Comparison of ENCODE assay signal across 40 cellular contexts in genomic region chr4:172845281-172845680, GRCh38.
"Had no signal": no experiment of that assay in that cellular context is flagged by ENCODE, and none has a peak within 500 bp of the region (broad histone marks: within the 10 kb centered on the region; RNA-seq: fewer than 3 reads in every experiment).

No MANE protein-coding gene starts in this region.

- H3K9me3 ChIP-seq: ascending aorta had no signal

- H3K4me3 ChIP-seq: ascending aorta, cardiac muscle cell had no signal

- ATAC-seq: activated CD4-positive, alpha-beta T cell treated with anti-CD3 and anti-CD28 coated beads for 36 hours; activated CD4-positive, CD25-positive, alpha-beta regulatory T cell treated with anti-CD3 and anti-CD28 coated beads, Interleukin-2, amount 50 U/mL, for 24 hours; activated CD8-positive, alpha-beta memory T cell treated with anti-CD3 and anti-CD28 coated beads, Interleukin-2, amount 10 ng/mL, durations not matched to agents 7 days and 5 days; activated CD8-positive, alpha-beta T cell treated with anti-CD3 and anti-CD28 coated beads, Interleukin-2, amount 10 ng/mL, durations not matched to agents 7 days and 5 days; activated naive CD8-positive, alpha-beta T cell treated with anti-CD3 and anti-CD28 coated beads, Interleukin-2, amount 50 U/mL, for 24 hours; activated T-helper 17 cell treated with anti-CD3 and anti-CD28 coated beads, Interleukin-2, amount 50 U/mL, for 72 hours; WTC11 had no signal

- H3K36me3 ChIP-seq: ascending aorta, cardiac muscle cell, WERI-Rb-1 had no signal

- H3K27me3 Mint-ChIP-seq: activated CD4-positive, alpha-beta memory T cell treated with anti-CD3 and anti-CD28 coated beads, Interleukin-2, amount 10 ng/mL, durations not matched to agents 7 days and 5 days; activated CD4-positive, alpha-beta T cell treated with anti-CD3 and anti-CD28 coated beads, Interleukin-2, amount 10 ng/mL, durations not matched to agents 7 days and 5 days; activated CD8-positive, alpha-beta memory T cell treated with anti-CD3 and anti-CD28 coated beads, Interleukin-2, amount 10 ng/mL, durations not matched to agents 7 days and 5 days; activated naive CD8-positive, alpha-beta T cell; activated naive CD8-positive, alpha-beta T cell treated with anti-CD3 and anti-CD28 coated beads, Interleukin-2, amount 10 ng/mL, durations not matched to agents 7 days and 5 days; activated naive CD8-positive, alpha-beta T cell treated with anti-CD3 and anti-CD28 coated beads, Interleukin-2, amount 50 U/mL, for 24 hours; activated T-cell treated with anti-CD3 and anti-CD28 coated beads, Interleukin-2, amount 50 U/mL, for 24 hours; activated T-helper 17 cell treated with anti-CD3 and anti-CD28 coated beads, Interleukin-2, amount 50 U/mL, for 72 hours; brain; central memory CD8-positive, alpha-beta T cell had no signal

- H3K4me3 Mint-ChIP-seq: activated CD4-positive, alpha-beta memory T cell treated with anti-CD3 and anti-CD28 coated beads, Interleukin-2, amount 10 ng/mL, durations not matched to agents 7 days and 5 days; activated CD4-positive, alpha-beta T cell treated with anti-CD3 and anti-CD28 coated beads for 36 hours; activated CD4-positive, alpha-beta T cell treated with anti-CD3 and anti-CD28 coated beads, Interleukin-2, amount 10 ng/mL, durations not matched to agents 7 days and 5 days; activated CD8-positive, alpha-beta memory T cell treated with anti-CD3 and anti-CD28 coated beads, Interleukin-2, amount 10 ng/mL, durations not matched to agents 7 days and 5 days; activated CD8-positive, alpha-beta T cell treated with anti-CD3 and anti-CD28 coated beads, Interleukin-2, amount 10 ng/mL, durations not matched to agents 7 days and 5 days; activated naive CD4-positive, alpha-beta T cell treated with anti-CD3 and anti-CD28 coated beads for 36 hours; activated naive CD8-positive, alpha-beta T cell; activated naive CD8-positive, alpha-beta T cell treated with anti-CD3 and anti-CD28 coated beads, Interleukin-2, amount 10 ng/mL, durations not matched to agents 7 days and 5 days; activated naive CD8-positive, alpha-beta T cell treated with anti-CD3 and anti-CD28 coated beads, Interleukin-2, amount 50 U/mL, for 24 hours; activated T-cell treated with anti-CD3 and anti-CD28 coated beads, Interleukin-2, amount 50 U/mL, for 24 hours; activated T-helper 1 cell treated with anti-CD3 and anti-CD28 coated beads, Interleukin-12 subunit alpha, Interleukin-12 subunit beta, Interleukin-2, Interleukin-4 antibody, amounts not matched to agents 30 ng/mL and 10 ng/mL and 1 ng/mL, durations not matched to agents 14 hours and 24 hours and 36 hours; activated T-helper 17 cell treated with anti-CD3 and anti-CD28 coated beads, Interleukin-2, amount 50 U/mL, for 72 hours; brain; central memory CD8-positive, alpha-beta T cell; T-helper 1 cell treated with Interleukin-12 subunit alpha and Interleukin-12 subunit beta and Interleukin-4 antibody, amounts not matched to agents 30 μg/mL and 1 μg/mL, for 36 hours; T-helper 2 cell treated with Interferon-gamma antibody and Interleukin-4, amounts not matched to agents 5 μg/mL and 100 μg/mL, for 36 hours; WTC11 had no signal

- H3K4me1 Mint-ChIP-seq: activated CD4-positive, alpha-beta memory T cell treated with anti-CD3 and anti-CD28 coated beads, Interleukin-2, amount 10 ng/mL, durations not matched to agents 7 days and 5 days; activated CD4-positive, alpha-beta T cell treated with anti-CD3 and anti-CD28 coated beads for 36 hours; activated CD4-positive, alpha-beta T cell treated with anti-CD3 and anti-CD28 coated beads, Interleukin-2, amount 10 ng/mL, durations not matched to agents 7 days and 5 days; activated CD8-positive, alpha-beta memory T cell treated with anti-CD3 and anti-CD28 coated beads, Interleukin-2, amount 10 ng/mL, durations not matched to agents 7 days and 5 days; activated naive CD8-positive, alpha-beta T cell treated with anti-CD3 and anti-CD28 coated beads, Interleukin-2, amount 10 ng/mL, durations not matched to agents 7 days and 5 days; activated naive CD8-positive, alpha-beta T cell treated with anti-CD3 and anti-CD28 coated beads, Interleukin-2, amount 50 U/mL, for 24 hours; activated T-helper 17 cell treated with anti-CD3 and anti-CD28 coated beads, Interleukin-2, amount 50 U/mL, for 72 hours; central memory CD8-positive, alpha-beta T cell had no signal

- H3K27ac ChIP-seq: ascending aorta, cardiac muscle cell, WERI-Rb-1 had no signal

- H3K36me3 Mint-ChIP-seq: activated CD8-positive, alpha-beta memory T cell treated with anti-CD3 and anti-CD28 coated beads, Interleukin-2, amount 10 ng/mL, durations not matched to agents 7 days and 5 days; activated naive CD8-positive, alpha-beta T cell; activated naive CD8-positive, alpha-beta T cell treated with anti-CD3 and anti-CD28 coated beads, Interleukin-2, amount 10 ng/mL, durations not matched to agents 7 days and 5 days; brain; WTC11 had no signal

- DNase-seq: activated CD4-positive, alpha-beta memory T cell treated with anti-CD3 and anti-CD28 coated beads, Interleukin-2, amount 10 ng/mL, durations not matched to agents 7 days and 5 days; activated CD4-positive, alpha-beta T cell treated with anti-CD3 and anti-CD28 coated beads for 1 hour; activated CD4-positive, alpha-beta T cell treated with anti-CD3 and anti-CD28 coated beads for 36 hours; activated CD4-positive, alpha-beta T cell treated with anti-CD3 and anti-CD28 coated beads for 48 hours; activated CD4-positive, alpha-beta T cell treated with anti-CD3 and anti-CD28 coated beads, Interleukin-2, amount 10 ng/mL, durations not matched to agents 7 days and 5 days; activated CD4-positive, alpha-beta T cell treated with anti-CD3 and anti-CD28 coated beads, Interleukin-2, amount 50 U/mL, for 48 hours; activated CD4-positive, CD25-positive, alpha-beta regulatory T cell; activated CD8-positive, alpha-beta memory T cell treated with anti-CD3 and anti-CD28 coated beads for 24 hours; activated CD8-positive, alpha-beta memory T cell treated with anti-CD3 and anti-CD28 coated beads, Interleukin-2, amount 10 ng/mL, durations not matched to agents 7 days and 5 days; activated CD8-positive, alpha-beta memory T cell treated with anti-CD3 and anti-CD28 coated beads, Interleukin-2, amount 50 U/mL, for 48 hours; activated CD8-positive, alpha-beta T cell treated with anti-CD3 and anti-CD28 coated beads, Interleukin-2, amount 10 ng/mL, durations not matched to agents 7 days and 5 days; activated effector memory CD4-positive, alpha-beta T cell treated with anti-CD3 and anti-CD28 coated beads, Interleukin-2, amount 50 U/mL, for 16 hours; activated gamma-delta T cell treated with Interleukin-2 at 50 U/mL for 16 hours; activated naive CD4-positive, alpha-beta T cell; activated naive CD4-positive, alpha-beta T cell treated with anti-CD3 and anti-CD28 coated beads for 36 hours; activated naive CD4-positive, alpha-beta T cell treated with anti-CD3 and anti-CD28 coated beads, Interleukin-2, amount 50 U/mL, for 16 hours; activated naive CD8-positive, alpha-beta T cell treated with anti-CD3 and anti-CD28 coated beads, Interleukin-2, amount 10 ng/mL, durations not matched to agents 7 days and 5 days; activated naive CD8-positive, alpha-beta T cell treated with anti-CD3 and anti-CD28 coated beads, Interleukin-2, amount 50 U/mL, for 24 hours; activated T-cell treated with anti-CD3 and anti-CD28 coated beads, Interleukin-2, amount 50 U/mL, for 24 hours; activated T-cell treated with anti-CD3 and anti-CD28 coated beads, Interleukin-2, amount 50 U/mL, for 48 hours; amygdala; anterior cingulate cortex; caudate nucleus; cerebellar nuclear complex; SW 1271; T-helper 1 cell; T-helper 2 cell; T-helper 9 cell; WERI-Rb-1 had no signal

- H3K9me3 Mint-ChIP-seq: activated CD4-positive, alpha-beta memory T cell treated with anti-CD3 and anti-CD28 coated beads, Interleukin-2, amount 10 ng/mL, durations not matched to agents 7 days and 5 days; activated CD4-positive, alpha-beta T cell treated with anti-CD3 and anti-CD28 coated beads, Interleukin-2, amount 10 ng/mL, durations not matched to agents 7 days and 5 days; activated naive CD4-positive, alpha-beta T cell treated with anti-CD3 and anti-CD28 coated beads for 36 hours; activated naive CD8-positive, alpha-beta T cell treated with anti-CD3 and anti-CD28 coated beads, Interleukin-2, amount 10 ng/mL, durations not matched to agents 7 days and 5 days; activated naive CD8-positive, alpha-beta T cell treated with anti-CD3 and anti-CD28 coated beads, Interleukin-2, amount 50 U/mL, for 24 hours; activated T-cell treated with anti-CD3 and anti-CD28 coated beads, Interleukin-2, amount 50 U/mL, for 24 hours; activated T-helper 1 cell treated with anti-CD3 and anti-CD28 coated beads, Interleukin-12 subunit alpha, Interleukin-12 subunit beta, Interleukin-2, Interleukin-4 antibody, amounts not matched to agents 30 ng/mL and 10 ng/mL and 1 ng/mL, durations not matched to agents 14 hours and 24 hours and 36 hours; activated T-helper 17 cell treated with anti-CD3 and anti-CD28 coated beads, Interleukin-2, amount 50 U/mL, for 72 hours; central memory CD8-positive, alpha-beta T cell; T-helper 1 cell treated with Interleukin-12 subunit alpha and Interleukin-12 subunit beta and Interleukin-4 antibody, amounts not matched to agents 30 μg/mL and 1 μg/mL, for 36 hours; T-helper 2 cell treated with Interferon-gamma antibody and Interleukin-4, amounts not matched to agents 5 μg/mL and 100 μg/mL, for 36 hours; WTC11 had no signal

- H3K27ac Mint-ChIP-seq: activated CD4-positive, alpha-beta memory T cell treated with anti-CD3 and anti-CD28 coated beads, Interleukin-2, amount 10 ng/mL, durations not matched to agents 7 days and 5 days; activated CD4-positive, alpha-beta T cell treated with anti-CD3 and anti-CD28 coated beads for 36 hours; activated CD4-positive, alpha-beta T cell treated with anti-CD3 and anti-CD28 coated beads, Interleukin-2, amount 10 ng/mL, durations not matched to agents 7 days and 5 days; activated CD8-positive, alpha-beta memory T cell treated with anti-CD3 and anti-CD28 coated beads, Interleukin-2, amount 10 ng/mL, durations not matched to agents 7 days and 5 days; activated CD8-positive, alpha-beta T cell treated with anti-CD3 and anti-CD28 coated beads, Interleukin-2, amount 10 ng/mL, durations not matched to agents 7 days and 5 days; activated naive CD4-positive, alpha-beta T cell treated with anti-CD3 and anti-CD28 coated beads for 36 hours; activated naive CD8-positive, alpha-beta T cell; activated naive CD8-positive, alpha-beta T cell treated with anti-CD3 and anti-CD28 coated beads, Interleukin-2, amount 10 ng/mL, durations not matched to agents 7 days and 5 days; activated naive CD8-positive, alpha-beta T cell treated with anti-CD3 and anti-CD28 coated beads, Interleukin-2, amount 50 U/mL, for 24 hours; activated T-cell treated with anti-CD3 and anti-CD28 coated beads, Interleukin-2, amount 50 U/mL, for 24 hours; activated T-helper 1 cell treated with anti-CD3 and anti-CD28 coated beads, Interleukin-12 subunit alpha, Interleukin-12 subunit beta, Interleukin-2, Interleukin-4 antibody, amounts not matched to agents 30 ng/mL and 10 ng/mL and 1 ng/mL, durations not matched to agents 14 hours and 24 hours and 36 hours; activated T-helper 17 cell treated with anti-CD3 and anti-CD28 coated beads, Interleukin-2, amount 50 U/mL, for 72 hours; T-helper 1 cell treated with Interleukin-12 subunit alpha and Interleukin-12 subunit beta and Interleukin-4 antibody, amounts not matched to agents 30 μg/mL and 1 μg/mL, for 36 hours; T-helper 2 cell treated with Interferon-gamma antibody and Interleukin-4, amounts not matched to agents 5 μg/mL and 100 μg/mL, for 36 hours; WTC11 had no signal

- H3K27me3 ChIP-seq: ascending aorta, cardiac muscle cell had no signal
